ENCODE assay signal across 15 cellular contexts in the genomic region with DNA sequence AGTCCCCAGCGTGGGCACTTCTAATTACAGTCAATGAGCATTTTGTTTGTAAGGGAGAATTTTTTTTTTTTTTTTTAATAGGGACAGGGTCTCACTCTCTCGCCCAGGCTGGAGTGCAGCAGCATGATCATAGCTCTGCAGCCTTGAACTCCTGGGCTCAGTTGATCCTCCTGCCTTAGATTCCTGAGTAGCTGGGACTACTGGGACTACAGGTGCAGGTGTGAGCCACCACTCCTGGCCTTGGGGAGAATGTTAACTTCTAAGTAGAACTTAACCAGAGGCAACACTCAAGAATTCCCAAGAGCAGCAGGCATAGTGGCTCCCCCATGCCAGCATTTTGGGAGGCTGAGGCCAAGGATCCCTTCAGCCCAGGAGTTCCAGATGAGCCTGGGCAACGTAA. TPM values are rescaled to one million over a fixed set of nuclear protein-coding genes. Genes with fewer than 3 reads are reported as not detected.
A peak's percentile ranks its signal among the peaks of the same experiment; 100 is the strongest.
DNase-seq lines count a peak whose midpoint lies in the region; ATAC-seq and TF ChIP-seq lines count a peak whose summit lies in the region.
"Had no signal": no experiment of that assay in that cellular context is flagged by ENCODE, and none has a peak within 500 bp of the region (broad histone marks: within the 10 kb centered on the region; RNA-seq: fewer than 3 reads in every experiment).

No MANE protein-coding gene starts in this region.

- H3K36me3 ChIP-seq in Panc1 (ENCODE audit: control insufficient read depth, insufficient read depth, low read length): no peaks in the 10 kb centered on the region
- H3K36me3 ChIP-seq: BLaER1 treated with 17β-estradiol and CSF1 and Interleukin-3, amounts not matched to agents 10 nM and 100 nM had no signal

- POLR2A ChIA-PET in Panc1 (lab: Charles Lee): interaction anchor here (0.5 to 1.0 kb wide), 9 partner anchors 22 to 90 kb away, joined by 4 to 10 read pairs (median 5); no protein-coding TSS in a partner anchor

- peak overlapping the region; percentile 99 for H3K27ac ChIP-seq in Panc1 (ENCODE audit: low read length)
- H3K27ac ChIP-seq: GM23248 had no signal

- no TSS peak for BruUV-seq in Panc1 (replicated peaks; lab: Mats Ljungman, UMichigan)

- intact Hi-C loops in Panc1 (cut with micrococcal nuclease; ENCODE audit: unreplicated experiment) (no loop called here), posterior vena cava (cut with DNase I) (no loop called here)

- no peaks in the 10 kb centered on the region for H3K36me3 Mint-ChIP-seq in stimulated activated naive CD8-positive, alpha-beta T cell treated with anti-CD3 and anti-CD28 coated beads, Interleukin-15, Interleukin-2, amounts not matched to agents 100 ng/mL and 50 ng/mL, for 24 hours (ENCODE audit: low read depth)
- H3K36me3 Mint-ChIP-seq: CD4-positive, CD25-positive, alpha-beta regulatory T cell had no signal

- H3K27ac Mint-ChIP-seq in stimulated activated naive CD8-positive, alpha-beta T cell treated with anti-CD3 and anti-CD28 coated beads, Interleukin-15, Interleukin-2, amounts not matched to agents 100 ng/mL and 50 ng/mL, for 24 hours: peak overlapping the region; percentile 16

- H3K27me3 ChIP-seq in Panc1 (ENCODE audit: control insufficient read depth, insufficient read depth, low read length): no peaks in the 10 kb centered on the region
- H3K27me3 ChIP-seq: BLaER1 treated with 17β-estradiol and CSF1 and Interleukin-3, amounts not matched to agents 10 nM and 100 nM had no signal

- in situ Hi-C loops in Panc1 (cut with HindIII; ENCODE audit: low pct_unique_long_range_greater_than_20kb, low sequenced_read_pairs): no loop called here

- ATAC-seq in stimulated activated naive CD8-positive, alpha-beta T cell treated with anti-CD3 and anti-CD28 coated beads, Interleukin-15, Interleukin-2, amounts not matched to agents 100 U/mL and 50 U/mL, for 24 hours: no peak
- ATAC-seq in Panc1 (no peak), left lobe of liver (no peak), HG03460 (IDR thresholded peaks at IDR 0.05; ENCODE audit: unreplicated experiment) (no peak)
- ATAC-seq: GM12878 had no signal

- H3K4me3 ChIP-seq in Panc1 (ENCODE audit: low read depth in 2 of 2, low read length in 2 of 2): no peak overlapping the region
- H3K4me3 ChIP-seq: BLaER1 treated with 17β-estradiol and CSF1 and Interleukin-3, amounts not matched to agents 10 nM and 100 nM; GM12878; GM23248 had no signal

- H3K9me3 ChIP-seq in Panc1 (ENCODE audit: control insufficient read depth, insufficient read depth, low read depth, low read length): no peaks in the 10 kb centered on the region
- H3K9me3 ChIP-seq: BLaER1 treated with 17β-estradiol and CSF1 and Interleukin-3, amounts not matched to agents 10 nM and 100 nM had no signal

- DNase-seq in stimulated activated naive CD8-positive, alpha-beta T cell treated with anti-CD3 and anti-CD28 coated beads, Interleukin-15, Interleukin-2, amounts not matched to agents 100 U/mL and 50 U/mL, for 24 hours: no peak
- DNase-seq in Panc1 (ENCODE audit: low read depth, low spot score) (no peak), left lobe of liver (ENCODE audit: low spot score) (peak; percentile 40), posterior vena cava (ENCODE audit: low spot score) (no peak), cortex of kidney (lab: John Stamatoyannopoulos, UW) (no peak)
- DNase-seq: ACHN; Calu3; CD4-positive, CD25-positive, alpha-beta regulatory T cell; DMS 273 treated with DMSO at 0.1 percent for 48 hours; GM23248; H7 had no signal

- CTCF ChIA-PET in Panc1 (lab: Charles Lee): interaction anchor here (0.5 kb wide), 1 partner anchor 288 kb away, joined by 4 read pairs; no protein-coding TSS in a partner anchor

- no peaks in the 10 kb centered on the region for H3K27me3 Mint-ChIP-seq in stimulated activated naive CD8-positive, alpha-beta T cell treated with anti-CD3 and anti-CD28 coated beads, Interleukin-15, Interleukin-2, amounts not matched to agents 100 ng/mL and 50 ng/mL, for 24 hours
- H3K27me3 Mint-ChIP-seq: CD4-positive, CD25-positive, alpha-beta regulatory T cell had no signal

- H3K4me1 ChIP-seq in Panc1 (ENCODE audit: control insufficient read depth, insufficient read depth, low read length): peaks cover 31% of the 10 kb centered on the region

- peaks cover 35% of the 10 kb centered on the region for H3K4me1 Mint-ChIP-seq in stimulated activated naive CD8-positive, alpha-beta T cell treated with anti-CD3 and anti-CD28 coated beads, Interleukin-15, Interleukin-2, amounts not matched to agents 100 ng/mL and 50 ng/mL, for 24 hours (ENCODE audit: low read depth)

- no peak overlapping the region for H3K4me3 Mint-ChIP-seq in stimulated activated naive CD8-positive, alpha-beta T cell treated with anti-CD3 and anti-CD28 coated beads, Interleukin-15, Interleukin-2, amounts not matched to agents 100 ng/mL and 50 ng/mL, for 24 hours
- H3K4me3 Mint-ChIP-seq: CD4-positive, CD25-positive, alpha-beta regulatory T cell had no signal

- no peaks in the 10 kb centered on the region for H3K9me3 Mint-ChIP-seq in stimulated activated naive CD8-positive, alpha-beta T cell treated with anti-CD3 and anti-CD28 coated beads, Interleukin-15, Interleukin-2, amounts not matched to agents 100 ng/mL and 50 ng/mL, for 24 hours
- H3K9me3 Mint-ChIP-seq: CD4-positive, CD25-positive, alpha-beta regulatory T cell had no signal

- TF ChIP-seq CTCF in Panc1 (IDR thresholded peaks at IDR 0.05): no peak

RNA-seq across cellular contexts. Expression of gene ZNF217, which starts 52.9 kb away (rescaled TPM):
- total RNA-seq in Panc1 (2021; ENCODE audit: unreplicated experiment) (210 TPM), left lobe of liver (11.1 TPM), posterior vena cava (10 to 100 TPM; 18.4 to 22.7 TPM)
- 80.1 TPM for polyA plus RNA-seq in Panc1 (2012; ENCODE audit: insufficient read length)
